Comparison of ENCODE assay signal across 35 cellular contexts in the genomic region with DNA sequence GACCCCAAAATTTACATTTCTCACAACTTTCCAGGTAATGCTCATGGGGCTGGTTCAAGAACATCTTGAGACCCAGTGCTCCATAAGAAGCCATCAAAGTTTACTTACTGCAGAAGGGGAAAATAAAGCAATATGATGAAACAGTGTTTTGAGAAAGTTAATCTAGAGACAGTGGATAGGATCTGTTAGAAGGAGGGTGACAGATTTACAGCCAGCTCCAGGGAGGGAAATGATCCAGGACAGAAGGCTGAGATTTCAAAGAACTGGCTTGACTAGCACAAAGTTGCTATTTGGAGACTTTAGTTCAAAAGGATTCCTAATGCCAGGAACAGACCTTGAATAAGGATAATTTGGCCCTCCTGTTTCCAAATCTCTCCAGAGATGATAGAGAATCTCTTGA.
"Had no signal": no experiment of that assay in that cellular context is flagged by ENCODE, and none has a peak within 500 bp of the region (broad histone marks: within the 10 kb centered on the region; RNA-seq: fewer than 3 reads in every experiment).

No MANE protein-coding gene starts in this region.

- H3K27me3 ChIP-seq: ascending aorta, cardiac muscle cell had no signal

- DNase-seq: activated B cell treated with CpG ODN at 0.5 μM for 24 hours; activated CD4-positive, alpha-beta memory T cell treated with anti-CD3 and anti-CD28 coated beads, Interleukin-2, amount 10 ng/mL, durations not matched to agents 7 days and 5 days; activated CD4-positive, alpha-beta T cell treated with anti-CD3 and anti-CD28 coated beads for 48 hours; activated CD4-positive, alpha-beta T cell treated with anti-CD3 and anti-CD28 coated beads, Interleukin-2, amount 10 ng/mL, durations not matched to agents 7 days and 5 days; activated CD4-positive, alpha-beta T cell treated with anti-CD3 and anti-CD28 coated beads, Interleukin-2, amount 50 U/mL, for 48 hours; activated CD4-positive, CD25-positive, alpha-beta regulatory T cell treated with anti-CD3 and anti-CD28 coated beads, Interleukin-2, amount 50 U/mL, for 72 hours; activated CD8-positive, alpha-beta memory T cell treated with anti-CD3 and anti-CD28 coated beads for 24 hours; activated CD8-positive, alpha-beta memory T cell treated with anti-CD3 and anti-CD28 coated beads, Interleukin-2, amount 10 ng/mL, durations not matched to agents 7 days and 5 days; activated CD8-positive, alpha-beta memory T cell treated with anti-CD3 and anti-CD28 coated beads, Interleukin-2, amount 50 U/mL, for 48 hours; activated CD8-positive, alpha-beta T cell treated with anti-CD3 and anti-CD28 coated beads, Interleukin-2, amount 10 ng/mL, durations not matched to agents 7 days and 5 days; activated effector memory CD4-positive, alpha-beta T cell treated with Interleukin-2 at 50 U/mL for 16 hours; activated gamma-delta T cell; activated naive CD4-positive, alpha-beta T cell treated with anti-CD3 and anti-CD28 coated beads, Interleukin-2, amount 10 ng/mL, durations not matched to agents 7 days and 5 days; activated naive CD4-positive, alpha-beta T cell treated with Interleukin-2 at 50 U/mL for 16 hours; activated naive CD8-positive, alpha-beta T cell treated with anti-CD3 and anti-CD28 coated beads, Interleukin-2, amount 10 ng/mL, durations not matched to agents 7 days and 5 days; activated naive CD8-positive, alpha-beta T cell treated with anti-CD3 and anti-CD28 coated beads, Interleukin-2, amount 50 U/mL, for 24 hours; activated T-cell treated with anti-CD3 and anti-CD28 coated beads, Interleukin-2, amount 50 U/mL, for 24 hours; activated T-cell treated with anti-CD3 and anti-CD28 coated beads, Interleukin-2, amount 50 U/mL, for 48 hours; amygdala; anterior cingulate cortex; caudate nucleus; SW 1271; T-helper 1 cell; T-helper 2 cell; T-helper 9 cell had no signal

- H3K9me3 ChIP-seq: ascending aorta had no signal

- H3K4me1 ChIP-seq: ascending aorta had no signal

- H3K4me3 ChIP-seq: ascending aorta, cardiac muscle cell had no signal

- H3K36me3 Mint-ChIP-seq: activated CD8-positive, alpha-beta memory T cell treated with anti-CD3 and anti-CD28 coated beads, Interleukin-2, amount 10 ng/mL, durations not matched to agents 7 days and 5 days; activated naive CD4-positive, alpha-beta T cell treated with anti-CD3 and anti-CD28 coated beads, Interleukin-2, amount 10 ng/mL, durations not matched to agents 7 days and 5 days; activated naive CD4-positive, alpha-beta T cell treated with anti-CD3 and anti-CD28 coated beads, Interleukin-2, amount 50 U/mL, for 24 hours; activated naive CD8-positive, alpha-beta T cell; activated naive CD8-positive, alpha-beta T cell treated with anti-CD3 and anti-CD28 coated beads, Interleukin-2, amount 10 ng/mL, durations not matched to agents 7 days and 5 days; brain had no signal

- H3K4me3 Mint-ChIP-seq: activated B cell treated with CpG ODN at 0.5 μM for 24 hours; activated CD4-positive, alpha-beta memory T cell treated with anti-CD3 and anti-CD28 coated beads, Interleukin-2, amount 10 ng/mL, durations not matched to agents 7 days and 5 days; activated CD4-positive, alpha-beta T cell treated with anti-CD3 and anti-CD28 coated beads, Interleukin-2, amount 10 ng/mL, durations not matched to agents 7 days and 5 days; activated CD8-positive, alpha-beta memory T cell treated with anti-CD3 and anti-CD28 coated beads, Interleukin-2, amount 10 ng/mL, durations not matched to agents 7 days and 5 days; activated CD8-positive, alpha-beta T cell treated with anti-CD3 and anti-CD28 coated beads, Interleukin-2, amount 10 ng/mL, durations not matched to agents 7 days and 5 days; activated naive CD4-positive, alpha-beta T cell treated with anti-CD3 and anti-CD28 coated beads, Interleukin-2, amount 10 ng/mL, durations not matched to agents 7 days and 5 days; activated naive CD4-positive, alpha-beta T cell treated with anti-CD3 and anti-CD28 coated beads, Interleukin-2, amount 50 U/mL, for 24 hours; activated naive CD8-positive, alpha-beta T cell; activated naive CD8-positive, alpha-beta T cell treated with anti-CD3 and anti-CD28 coated beads, Interleukin-2, amount 10 ng/mL, durations not matched to agents 7 days and 5 days; activated naive CD8-positive, alpha-beta T cell treated with anti-CD3 and anti-CD28 coated beads, Interleukin-2, amount 50 U/mL, for 24 hours; activated T-cell treated with anti-CD3 and anti-CD28 coated beads, Interleukin-2, amount 50 U/mL, for 24 hours; brain; central memory CD8-positive, alpha-beta T cell; T-helper 1 cell treated with Interleukin-12 subunit alpha and Interleukin-12 subunit beta and Interleukin-4 antibody, amounts not matched to agents 30 μg/mL and 1 μg/mL, for 36 hours; T-helper 2 cell treated with Interferon-gamma antibody and Interleukin-4, amounts not matched to agents 5 μg/mL and 100 μg/mL, for 36 hours had no signal

- H3K9me3 Mint-ChIP-seq: activated B cell treated with CpG ODN at 0.5 μM for 24 hours; activated CD4-positive, alpha-beta memory T cell treated with anti-CD3 and anti-CD28 coated beads, Interleukin-2, amount 10 ng/mL, durations not matched to agents 7 days and 5 days; activated CD4-positive, alpha-beta T cell treated with anti-CD3 and anti-CD28 coated beads, Interleukin-2, amount 10 ng/mL, durations not matched to agents 7 days and 5 days; activated naive CD4-positive, alpha-beta T cell treated with anti-CD3 and anti-CD28 coated beads, Interleukin-2, amount 10 ng/mL, durations not matched to agents 7 days and 5 days; activated naive CD4-positive, alpha-beta T cell treated with anti-CD3 and anti-CD28 coated beads, Interleukin-2, amount 50 U/mL, for 24 hours; activated naive CD8-positive, alpha-beta T cell treated with anti-CD3 and anti-CD28 coated beads, Interleukin-2, amount 10 ng/mL, durations not matched to agents 7 days and 5 days; activated naive CD8-positive, alpha-beta T cell treated with anti-CD3 and anti-CD28 coated beads, Interleukin-2, amount 50 U/mL, for 24 hours; activated T-cell treated with anti-CD3 and anti-CD28 coated beads, Interleukin-2, amount 50 U/mL, for 24 hours; activated T-helper 2 cell treated with anti-CD3 and anti-CD28 coated beads, Interferon-gamma antibody, Interleukin-2, Interleukin-4, amounts not matched to agents 10 μg/mL and 5 μg/mL and 100 μg/mL, durations not matched to agents 14 hours and 24 hours and 36 hours; brain; central memory CD8-positive, alpha-beta T cell; T-helper 1 cell treated with Interleukin-12 subunit alpha and Interleukin-12 subunit beta and Interleukin-4 antibody, amounts not matched to agents 30 μg/mL and 1 μg/mL, for 36 hours; T-helper 2 cell treated with Interferon-gamma antibody and Interleukin-4, amounts not matched to agents 5 μg/mL and 100 μg/mL, for 36 hours had no signal

- H3K27ac Mint-ChIP-seq: activated B cell treated with CpG ODN at 0.5 μM for 24 hours; activated CD4-positive, alpha-beta memory T cell treated with anti-CD3 and anti-CD28 coated beads, Interleukin-2, amount 10 ng/mL, durations not matched to agents 7 days and 5 days; activated CD4-positive, alpha-beta T cell treated with anti-CD3 and anti-CD28 coated beads, Interleukin-2, amount 10 ng/mL, durations not matched to agents 7 days and 5 days; activated CD8-positive, alpha-beta memory T cell treated with anti-CD3 and anti-CD28 coated beads, Interleukin-2, amount 10 ng/mL, durations not matched to agents 7 days and 5 days; activated CD8-positive, alpha-beta T cell treated with anti-CD3 and anti-CD28 coated beads, Interleukin-2, amount 10 ng/mL, durations not matched to agents 7 days and 5 days; activated naive CD4-positive, alpha-beta T cell treated with anti-CD3 and anti-CD28 coated beads, Interleukin-2, amount 10 ng/mL, durations not matched to agents 7 days and 5 days; activated naive CD4-positive, alpha-beta T cell treated with anti-CD3 and anti-CD28 coated beads, Interleukin-2, amount 50 U/mL, for 24 hours; activated naive CD8-positive, alpha-beta T cell; activated naive CD8-positive, alpha-beta T cell treated with anti-CD3 and anti-CD28 coated beads, Interleukin-2, amount 10 ng/mL, durations not matched to agents 7 days and 5 days; activated naive CD8-positive, alpha-beta T cell treated with anti-CD3 and anti-CD28 coated beads, Interleukin-2, amount 50 U/mL, for 24 hours; activated T-cell treated with anti-CD3 and anti-CD28 coated beads, Interleukin-2, amount 50 U/mL, for 24 hours; activated T-helper 2 cell treated with anti-CD3 and anti-CD28 coated beads, Interferon-gamma antibody, Interleukin-2, Interleukin-4, amounts not matched to agents 10 μg/mL and 5 μg/mL and 100 μg/mL, durations not matched to agents 14 hours and 24 hours and 36 hours; brain; T-helper 1 cell treated with Interleukin-12 subunit alpha and Interleukin-12 subunit beta and Interleukin-4 antibody, amounts not matched to agents 30 μg/mL and 1 μg/mL, for 36 hours; T-helper 2 cell treated with Interferon-gamma antibody and Interleukin-4, amounts not matched to agents 5 μg/mL and 100 μg/mL, for 36 hours had no signal

- H3K27me3 Mint-ChIP-seq: activated B cell treated with CpG ODN at 0.5 μM for 24 hours; activated CD4-positive, alpha-beta memory T cell treated with anti-CD3 and anti-CD28 coated beads, Interleukin-2, amount 10 ng/mL, durations not matched to agents 7 days and 5 days; activated naive CD4-positive, alpha-beta T cell treated with anti-CD3 and anti-CD28 coated beads, Interleukin-2, amount 10 ng/mL, durations not matched to agents 7 days and 5 days; activated naive CD4-positive, alpha-beta T cell treated with anti-CD3 and anti-CD28 coated beads, Interleukin-2, amount 50 U/mL, for 24 hours; activated naive CD8-positive, alpha-beta T cell; activated T-cell treated with anti-CD3 and anti-CD28 coated beads, Interleukin-2, amount 50 U/mL, for 24 hours; central memory CD8-positive, alpha-beta T cell had no signal

- H3K4me1 Mint-ChIP-seq: activated B cell treated with CpG ODN at 0.5 μM for 24 hours; activated CD4-positive, alpha-beta memory T cell treated with anti-CD3 and anti-CD28 coated beads, Interleukin-2, amount 10 ng/mL, durations not matched to agents 7 days and 5 days; activated CD4-positive, alpha-beta T cell treated with anti-CD3 and anti-CD28 coated beads, Interleukin-2, amount 10 ng/mL, durations not matched to agents 7 days and 5 days; activated CD8-positive, alpha-beta memory T cell treated with anti-CD3 and anti-CD28 coated beads, Interleukin-2, amount 10 ng/mL, durations not matched to agents 7 days and 5 days; activated naive CD4-positive, alpha-beta T cell treated with anti-CD3 and anti-CD28 coated beads, Interleukin-2, amount 10 ng/mL, durations not matched to agents 7 days and 5 days; activated naive CD4-positive, alpha-beta T cell treated with anti-CD3 and anti-CD28 coated beads, Interleukin-2, amount 50 U/mL, for 24 hours; activated naive CD8-positive, alpha-beta T cell treated with anti-CD3 and anti-CD28 coated beads, Interleukin-2, amount 10 ng/mL, durations not matched to agents 7 days and 5 days; activated naive CD8-positive, alpha-beta T cell treated with anti-CD3 and anti-CD28 coated beads, Interleukin-2, amount 50 U/mL, for 24 hours; central memory CD8-positive, alpha-beta T cell had no signal

- H3K27ac ChIP-seq: ascending aorta, cardiac muscle cell, VCaP had no signal

- H3K36me3 ChIP-seq: ascending aorta, cardiac muscle cell had no signal
